10 cellular contexts compared by ENCODE assay signal in genomic region chr1:235946570-235946981, GRCh38.
DNase-seq lines count a peak whose midpoint lies in the region; ATAC-seq and TF ChIP-seq lines count a peak whose summit lies in the region.
"Had no signal": no experiment of that assay in that cellular context is flagged by ENCODE, and none has a peak within 500 bp of the region (broad histone marks: within the 10 kb centered on the region; RNA-seq: fewer than 3 reads in every experiment).

No MANE protein-coding gene starts in this region.

- H3K27me3 ChIP-seq in SK-N-SH (ENCODE audit: insufficient read depth): no peaks in the 10 kb centered on the region
- H3K27me3 ChIP-seq: BLaER1 had no signal

- TF ChIP-seq EP300 in SK-N-SH (IDR thresholded peaks at IDR 0.05; ENCODE audit: borderline replicate concordance in 1 of 2, low read depth in 1 of 2, low read length in 1 of 2): no peak

- ATAC-seq in HG02885 (IDR thresholded peaks at IDR 0.05; ENCODE audit: poor library complexity, unreplicated experiment): peak; percentile 65

- H3K79me2 ChIP-seq in SK-N-SH (ENCODE audit: insufficient read depth): no peaks in the 10 kb centered on the region

- H3K27ac ChIP-seq in SK-N-SH (ENCODE audit: low read depth in 2 of 2, low read length in 1 of 2): no peak overlapping the region
- H3K27ac ChIP-seq: BLaER1 had no signal

- no peaks in the 10 kb centered on the region for H3K9me3 ChIP-seq in SK-N-SH
- H3K9me3 ChIP-seq: BLaER1 had no signal

- no peaks in the 10 kb centered on the region for H3K36me3 ChIP-seq in SK-N-SH (replicated peaks in 1 of 2; ENCODE audit: control insufficient read depth in 1 of 2, insufficient read depth in 2 of 2, low read length in 1 of 2)
- H3K36me3 ChIP-seq: BLaER1 had no signal

- POLR2A ChIA-PET in SK-N-SH (lab: Yijun Ruan, JAX): no interaction called here

- TF ChIP-seq RAD21 in SK-N-SH (IDR thresholded peaks at IDR 0.05; ENCODE audit: low read length): peak; percentile 56

- 91% methylated on average over 5 of the region's 5 CpGs for WGBS in SK-N-SH (ENCODE audit: low lambda C conversion rate)

- no peaks in the 10 kb centered on the region for H3K4me1 ChIP-seq in SK-N-SH (ENCODE audit: control insufficient read depth in 1 of 2, insufficient read depth in 2 of 2, low read depth in 1 of 2, low read length in 1 of 2)

- H3K9ac ChIP-seq in SK-N-SH: no peak overlapping the region
- H3K9ac ChIP-seq: BLaER1 had no signal

- H3F3A ChIP-seq in SK-N-SH (replicated peaks; ENCODE audit: insufficient read depth): peaks cover 3% of the 10 kb centered on the region

- no peaks in the 10 kb centered on the region for H3K9me2 ChIP-seq in SK-N-SH

- no peak overlapping the region for H2AFZ ChIP-seq in SK-N-SH (ENCODE audit: low read depth)

- no peaks in the 10 kb centered on the region for H4K20me1 ChIP-seq in SK-N-SH (ENCODE audit: insufficient read depth)
- H4K20me1 ChIP-seq: BLaER1 had no signal

- CTCF ChIA-PET in SK-N-SH (lab: Yijun Ruan, JAX): interaction anchor here (0.8 to 1.2 kb wide), 5 partner anchors 10 to 103 kb away, joined by 3 to 4 read pairs (median 4); no protein-coding TSS in a partner anchor

- no peak overlapping the region for H3K4me2 ChIP-seq in SK-N-SH
- H3K4me2 ChIP-seq: BLaER1 had no signal

- H3K4me3 ChIP-seq in SK-N-SH (ENCODE audit: low read depth in 2 of 2, low read length in 1 of 2): no peak overlapping the region
- H3K4me3 ChIP-seq: BLaER1 had no signal

- peak; percentile 21 for DNase-seq in NCI-H146 (lab: John Stamatoyannopoulos, UW)
- DNase-seq in NCI-H146 treated with DMSO at 0.1 percent for 48 hours (lab: John Stamatoyannopoulos, UW; ENCODE audit: unreplicated experiment): no peak
- DNase-seq in SK-N-SH: no peak
- peak; percentile 91 for DNase-seq in iris pigment epithelial cell (ENCODE audit: low read depth)
- DNase-seq in OCI-M2 (lab: John Stamatoyannopoulos, UW; ENCODE audit: unreplicated experiment): no peak
- DNase-seq in NCI-H2081 treated with DMSO at 0.1 percent for 48 hours (lab: John Stamatoyannopoulos, UW): no peak
- no peak for DNase-seq in activated naive CD4-positive, alpha-beta T cell (lab: John Stamatoyannopoulos, UW)
- DNase-seq: activated T-cell treated with anti-CD3 and anti-CD28 coated beads, Interleukin-2, amount 50 U/mL, for 72 hours had no signal

- TF ChIP-seq CTCF in SK-N-SH (IDR thresholded peaks at IDR 0.05): peak; percentile 41

TF ChIP-seq in SK-N-SH, 30 proteins besides CTCF, POLR2A, EP300 and RAD21:
- TF ChIP-seq USF1 (IDR thresholded peaks at IDR 0.05; ENCODE audit: borderline replicate concordance, low read depth) (no peak), SMC3 (IDR thresholded peaks at IDR 0.05; ENCODE audit: low read depth, low read length) (peak; percentile 27; the same call in 1 of the 2 replicates), POLR2AphosphoS5 (IDR thresholded peaks at IDR 0.05; ENCODE audit: low read depth, low read length) (no peak), TAF1 (IDR thresholded peaks at IDR 0.05; ENCODE audit: borderline replicate concordance, low read depth, low read length) (no peak), MXI1 (IDR thresholded peaks at IDR 0.05; ENCODE audit: low read depth, low read length) (no peak), RFX5 (IDR thresholded peaks at IDR 0.05; ENCODE audit: low read length) (no peak)
- TF ChIP-seq, protein P1, sequence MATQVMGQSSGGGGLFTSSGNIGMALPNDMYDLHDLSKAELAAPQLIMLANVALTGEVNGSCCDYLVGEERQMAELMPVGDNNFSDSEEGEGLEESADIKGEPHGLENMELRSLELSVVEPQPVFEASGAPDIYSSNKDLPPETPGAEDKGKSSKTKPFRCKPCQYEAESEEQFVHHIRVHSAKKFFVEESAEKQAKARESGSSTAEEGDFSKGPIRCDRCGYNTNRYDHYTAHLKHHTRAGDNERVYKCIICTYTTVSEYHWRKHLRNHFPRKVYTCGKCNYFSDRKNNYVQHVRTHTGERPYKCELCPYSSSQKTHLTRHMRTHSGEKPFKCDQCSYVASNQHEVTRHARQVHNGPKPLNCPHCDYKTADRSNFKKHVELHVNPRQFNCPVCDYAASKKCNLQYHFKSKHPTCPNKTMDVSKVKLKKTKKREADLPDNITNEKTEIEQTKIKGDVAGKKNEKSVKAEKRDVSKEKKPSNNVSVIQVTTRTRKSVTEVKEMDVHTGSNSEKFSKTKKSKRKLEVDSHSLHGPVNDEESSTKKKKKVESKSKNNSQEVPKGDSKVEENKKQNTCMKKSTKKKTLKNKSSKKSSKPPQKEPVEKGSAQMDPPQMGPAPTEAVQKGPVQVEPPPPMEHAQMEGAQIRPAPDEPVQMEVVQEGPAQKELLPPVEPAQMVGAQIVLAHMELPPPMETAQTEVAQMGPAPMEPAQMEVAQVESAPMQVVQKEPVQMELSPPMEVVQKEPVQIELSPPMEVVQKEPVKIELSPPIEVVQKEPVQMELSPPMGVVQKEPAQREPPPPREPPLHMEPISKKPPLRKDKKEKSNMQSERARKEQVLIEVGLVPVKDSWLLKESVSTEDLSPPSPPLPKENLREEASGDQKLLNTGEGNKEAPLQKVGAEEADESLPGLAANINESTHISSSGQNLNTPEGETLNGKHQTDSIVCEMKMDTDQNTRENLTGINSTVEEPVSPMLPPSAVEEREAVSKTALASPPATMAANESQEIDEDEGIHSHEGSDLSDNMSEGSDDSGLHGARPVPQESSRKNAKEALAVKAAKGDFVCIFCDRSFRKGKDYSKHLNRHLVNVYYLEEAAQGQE (IDR thresholded peaks at IDR 0.05; ENCODE audit: low read depth, low read length): no peak

Comparison
In these comparisons a context has a peak if more than half of its experiments do, and no peak if none do; other contexts are left out.
1. DNase-seq: peak in NCI-H146 (single experiment) and iris pigment epithelial cell (single experiment); none in NCI-H146 treated with DMSO at 0.1 percent for 48 hours (single experiment), SK-N-SH (single experiment), OCI-M2 (single experiment), NCI-H2081 treated with DMSO at 0.1 percent for 48 hours (single experiment) and activated naive CD4-positive, alpha-beta T cell (0 of 4).